ENCODE assay signal across 39 cellular contexts in the genomic region with DNA sequence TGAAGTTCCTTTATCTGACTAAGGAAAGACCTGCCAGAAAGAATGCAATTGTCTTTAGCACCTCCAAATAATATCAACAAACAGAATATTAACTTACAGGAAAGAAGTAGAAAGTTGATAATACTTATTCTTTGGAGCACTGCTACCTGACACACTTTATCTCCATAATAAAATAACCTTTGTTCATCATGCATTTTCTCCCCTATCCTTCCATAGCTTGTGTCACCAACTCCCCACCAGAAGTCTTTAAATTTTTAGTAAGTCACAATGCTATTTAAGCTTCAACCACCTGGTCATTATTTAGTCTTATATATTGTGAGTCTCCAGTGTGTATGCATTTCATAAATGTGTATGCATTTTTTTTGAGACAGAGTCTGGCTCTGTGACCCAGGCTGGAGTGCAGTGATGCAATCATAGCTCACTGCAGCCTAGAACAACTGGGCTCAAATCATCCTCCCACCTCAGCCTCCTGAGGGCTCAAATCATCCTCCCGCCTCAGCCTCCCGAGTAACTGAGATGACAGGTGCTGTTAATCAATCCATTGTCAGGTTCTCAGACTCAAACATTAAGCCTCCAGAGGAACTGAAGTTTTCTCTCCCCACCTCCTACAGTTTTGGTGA. TPM values are rescaled to one million over a fixed set of nuclear protein-coding genes. Genes with fewer than 3 reads are reported as not detected.
"Had no signal": no experiment of that assay in that cellular context is flagged by ENCODE, and none has a peak within 500 bp of the region (broad histone marks: within the 10 kb centered on the region; RNA-seq: fewer than 3 reads in every experiment).

No MANE protein-coding gene starts in this region.

- H3K4me3 Mint-ChIP-seq: activated B cell treated with CpG ODN at 0.5 μM for 24 hours; activated CD8-positive, alpha-beta T cell treated with anti-CD3 and anti-CD28 coated beads for 36 hours; activated naive CD8-positive, alpha-beta T cell; activated T-cell treated with anti-CD3 and anti-CD28 coated beads, Interleukin-2, amount 50 U/mL, for 4 hours; activated T-helper 17 cell treated with anti-CD3 and anti-CD28 coated beads, Interleukin-2, amount 50 U/mL, for 72 hours; central memory CD8-positive, alpha-beta T cell; dendritic cell treated with granulocyte-macrophage colony-stimulating factor and Interleukin-4, amounts not matched to agents 40 ng/mL and 50 ng/mL, for 4 days; T-helper 17 cell; T-helper 2 cell treated with Interferon-gamma antibody and Interleukin-4, amounts not matched to agents 5 μg/mL and 100 μg/mL, for 36 hours had no signal

- H3K36me3 Mint-ChIP-seq: activated naive CD8-positive, alpha-beta T cell had no signal

- H3K27ac ChIP-seq: brain microvascular endothelial cell, coronary artery, dorsolateral prefrontal cortex, esophagus squamous epithelium, gastroesophageal sphincter, heart right ventricle, WERI-Rb-1 had no signal

- H3K36me3 ChIP-seq: brain microvascular endothelial cell, esophagus squamous epithelium, gastroesophageal sphincter, heart right ventricle, WERI-Rb-1 had no signal

- H3K4me1 ChIP-seq: esophagus squamous epithelium, gastroesophageal sphincter, heart right ventricle had no signal

- ATAC-seq: activated CD4-positive, CD25-positive, alpha-beta regulatory T cell treated with anti-CD3 and anti-CD28 coated beads, Interleukin-2, amount 50 U/mL, for 24 hours; activated CD8-positive, alpha-beta T cell treated with anti-CD3 and anti-CD28 coated beads for 36 hours; activated T-cell treated with anti-CD3 and anti-CD28 coated beads, Interleukin-2, amount 50 U/mL, for 4 hours; activated T-helper 17 cell treated with anti-CD3 and anti-CD28 coated beads, Interleukin-2, amount 50 U/mL, for 72 hours; gastroesophageal sphincter; heart right ventricle; T-helper 17 cell had no signal

- H3K27me3 Mint-ChIP-seq: activated T-helper 17 cell treated with anti-CD3 and anti-CD28 coated beads, Interleukin-2, amount 50 U/mL, for 72 hours had no signal

- DNase-seq: activated B cell treated with CpG ODN at 0.5 μM for 24 hours; activated CD4-positive, alpha-beta T cell treated with anti-CD3 and anti-CD28 coated beads for 48 hours; activated CD4-positive, alpha-beta T cell treated with anti-CD3 and anti-CD28 coated beads, Interleukin-2, amount 50 U/mL, for 1 hour; activated CD4-positive, alpha-beta T cell treated with anti-CD3 and anti-CD28 coated beads, Interleukin-2, amount 50 U/mL, for 48 hours; activated CD8-positive, alpha-beta memory T cell treated with anti-CD3 and anti-CD28 coated beads for 24 hours; activated CD8-positive, alpha-beta T cell treated with anti-CD3 and anti-CD28 coated beads for 36 hours; activated effector memory CD4-positive, alpha-beta T cell treated with Interleukin-2 at 50 U/mL for 16 hours; activated gamma-delta T cell treated with Interleukin-2 at 50 U/mL for 16 hours; activated naive CD4-positive, alpha-beta T cell treated with anti-CD3 and anti-CD28 coated beads, Interleukin-2, amount 50 U/mL, for 16 hours; activated naive CD4-positive, alpha-beta T cell treated with Interleukin-2 at 50 U/mL for 16 hours; activated T-cell treated with anti-CD3 and anti-CD28 coated beads, Interleukin-2, amount 50 U/mL, for 4 hours; amniotic stem cell; anterior cingulate cortex; brain microvascular endothelial cell; dorsolateral prefrontal cortex; effector memory CD4-positive, alpha-beta T cell; erythroblast; esophagus squamous epithelium; foreskin melanocyte; heart right ventricle; T-helper 17 cell; T1000; WERI-Rb-1 had no signal

- H3K4me3 ChIP-seq: coronary artery, dorsolateral prefrontal cortex, esophagus squamous epithelium, gastroesophageal sphincter, heart right ventricle had no signal

- FAIRE-seq: astrocyte, bronchial epithelial cell had no signal

- H3K27me3 ChIP-seq: dorsolateral prefrontal cortex, esophagus squamous epithelium had no signal

- H3K4me1 Mint-ChIP-seq: activated B cell treated with CpG ODN at 0.5 μM for 24 hours; activated T-helper 17 cell treated with anti-CD3 and anti-CD28 coated beads, Interleukin-2, amount 50 U/mL, for 72 hours; central memory CD8-positive, alpha-beta T cell; T-helper 17 cell had no signal

- H3K27ac Mint-ChIP-seq: activated B cell treated with CpG ODN at 0.5 μM for 24 hours; activated CD8-positive, alpha-beta T cell treated with anti-CD3 and anti-CD28 coated beads for 36 hours; activated naive CD8-positive, alpha-beta T cell; activated T-helper 17 cell treated with anti-CD3 and anti-CD28 coated beads, Interleukin-2, amount 50 U/mL, for 72 hours; dendritic cell treated with granulocyte-macrophage colony-stimulating factor and Interleukin-4, amounts not matched to agents 40 ng/mL and 50 ng/mL, for 4 days; T-helper 17 cell; T-helper 2 cell treated with Interferon-gamma antibody and Interleukin-4, amounts not matched to agents 5 μg/mL and 100 μg/mL, for 36 hours had no signal

- H3K9me3 ChIP-seq: esophagus squamous epithelium, gastroesophageal sphincter, heart right ventricle had no signal

- H3K9me3 Mint-ChIP-seq: activated B cell treated with CpG ODN at 0.5 μM for 24 hours; activated CD8-positive, alpha-beta T cell treated with anti-CD3 and anti-CD28 coated beads for 36 hours; activated T-cell treated with anti-CD3 and anti-CD28 coated beads, Interleukin-2, amount 50 U/mL, for 4 hours; activated T-helper 17 cell treated with anti-CD3 and anti-CD28 coated beads, Interleukin-2, amount 50 U/mL, for 72 hours; central memory CD8-positive, alpha-beta T cell; dendritic cell treated with granulocyte-macrophage colony-stimulating factor and Interleukin-4, amounts not matched to agents 40 ng/mL and 50 ng/mL, for 4 days had no signal

RNA-seq across cellular contexts. Expression of a gene that starts 7.3 kb away (rescaled TPM):
- total RNA-seq: activated B cell treated with CpG ODN at 0.5 μM for 24 hours; activated CD8-positive, alpha-beta T cell treated with anti-CD3 and anti-CD28 coated beads for 36 hours; activated T-cell treated with anti-CD3 and anti-CD28 coated beads, Interleukin-2, amount 50 U/mL, for 4 hours; astrocyte; bronchial epithelial cell; cardiac septum; cerebellum; esophagus squamous epithelium; fibroblast of lung; fibroblast of villous mesenchyme; gastroesophageal sphincter; glomerular endothelial cell; T-helper 17 cell had no signal
- polyA plus RNA-seq: fibroblast of lung, heart right ventricle had no signal

RNA-seq across cellular contexts. Expression of a gene that starts 36.5 kb away (rescaled TPM):
- total RNA-seq: activated B cell treated with CpG ODN at 0.5 μM for 24 hours; activated CD8-positive, alpha-beta T cell treated with anti-CD3 and anti-CD28 coated beads for 36 hours; activated T-helper 17 cell treated with anti-CD3 and anti-CD28 coated beads, Interleukin-2, amount 50 U/mL, for 72 hours; astrocyte; bronchial epithelial cell; cardiac septum; cerebellum; esophagus squamous epithelium; fibroblast of villous mesenchyme; gastroesophageal sphincter; glomerular endothelial cell; heart right ventricle; T-helper 17 cell had no signal
- polyA plus RNA-seq: fibroblast of lung, heart right ventricle had no signal

RNA-seq across cellular contexts. Expression of a gene that starts 56.3 kb away (rescaled TPM):
- total RNA-seq: activated CD8-positive, alpha-beta T cell treated with anti-CD3 and anti-CD28 coated beads for 36 hours; astrocyte; bronchial epithelial cell; cardiac septum; fibroblast of villous mesenchyme; gastroesophageal sphincter; glomerular endothelial cell; heart right ventricle; T-helper 17 cell had no signal
- polyA plus RNA-seq: adipose tissue, heart right ventricle had no signal
